In genomic region chr22:45602824-45603301, GRCh38 we compare ENCODE assay signal across 12 cellular contexts.
DNase-seq lines count a peak whose midpoint lies in the region; ATAC-seq, FAIRE-seq and TF ChIP-seq lines count a peak whose summit lies in the region.
"Had no signal": no experiment of that assay in that cellular context is flagged by ENCODE, and none has a peak within 500 bp of the region (broad histone marks: within the 10 kb centered on the region; RNA-seq: fewer than 3 reads in every experiment).

No MANE protein-coding gene starts in this region.

- H3K9me3 ChIP-seq in ovary (no peaks in the 10 kb centered on the region), ascending aorta (no peaks in the 10 kb centered on the region)
- H3K9me3 ChIP-seq: uterus had no signal

- peak overlapping the region; percentile 52 for H3K9ac ChIP-seq in mesendoderm (ENCODE audit: low read length)
- H3K9ac ChIP-seq: KMS-11 had no signal

- peak overlapping the region; percentile 67 for H3K56ac ChIP-seq in mesendoderm (ENCODE audit: low read length)

- no peak for TF ChIP-seq EP300 in ovary (IDR thresholded peaks at IDR 0.05)

- no peak overlapping the region for H3K4me3 Mint-ChIP-seq in activated CD8-positive, alpha-beta T cell treated with anti-CD3 and anti-CD28 coated beads for 36 hours

- no peak overlapping the region for H4K8ac ChIP-seq in mesendoderm (ENCODE audit: low read depth, low read length)

- CTCF ChIA-PET in activated CD8-positive, alpha-beta T cell treated with anti-CD3 and anti-CD28 coated beads for 36 hours (lab: Charles Lee) = no interaction called here

- no peak for TF ChIP-seq CTCF in activated CD8-positive, alpha-beta T cell treated with anti-CD3 and anti-CD28 coated beads for 36 hours (IDR thresholded peaks at IDR 0.05)
- TF ChIP-seq CTCF in ovary (IDR thresholded peaks at IDR 0.05) (no peak), ascending aorta (IDR thresholded peaks at IDR 0.05) (no peak)

- no peak overlapping the region for H2BK5ac ChIP-seq in mesendoderm (ENCODE audit: low read length)

- H3K27ac ChIP-seq in mesendoderm (ENCODE audit: low read depth, low read length) (no peak overlapping the region), ovary (no peak overlapping the region), ascending aorta (no peak overlapping the region)
- H3K27ac ChIP-seq: KMS-11, uterus had no signal

- no peaks in the 10 kb centered on the region for H3K79me1 ChIP-seq in mesendoderm (ENCODE audit: low read length)

- no peak overlapping the region for H2BK120ac ChIP-seq in mesendoderm (ENCODE audit: low read depth, low read length)

- WGBS in mesendoderm (ENCODE audit: extremely low coverage, insufficient coverage, low lambda C conversion rate) = no CpG with 5 or more reads among the region's 15 CpGs
- 79 to 90% (median 86%) methylated on average over 15 of the region's 15 CpGs for WGBS in ovary, 3 donors

- ATAC-seq in activated CD8-positive, alpha-beta T cell treated with anti-CD3 and anti-CD28 coated beads for 36 hours = no peak
- ATAC-seq in GM19452 (IDR thresholded peaks at IDR 0.05; ENCODE audit: unreplicated experiment) = no peak
- ATAC-seq: esophagus mucosa had no signal

- no peak overlapping the region for H3K23ac ChIP-seq in mesendoderm (ENCODE audit: low read length)

- no peaks in the 10 kb centered on the region for H3K79me2 ChIP-seq in mesendoderm (ENCODE audit: control insufficient read depth, insufficient read depth, low read length)

- H3K36me3 ChIP-seq in mesendoderm (ENCODE audit: control insufficient read depth, insufficient read depth, low read length) (no peaks in the 10 kb centered on the region), ovary (no peaks in the 10 kb centered on the region), ascending aorta (peaks cover 8 to 17% of the 10 kb centered on the region in 2 donors)
- H3K36me3 ChIP-seq: uterus had no signal

- no peaks in the 10 kb centered on the region for H3K4me1 Mint-ChIP-seq in activated CD8-positive, alpha-beta T cell treated with anti-CD3 and anti-CD28 coated beads for 36 hours (ENCODE audit: low read depth)

- H3K27ac Mint-ChIP-seq in activated CD8-positive, alpha-beta T cell treated with anti-CD3 and anti-CD28 coated beads for 36 hours = no peak overlapping the region

- no peak overlapping the region for H3K4ac ChIP-seq in mesendoderm (ENCODE audit: low read depth, low read length)

- no peak for FAIRE-seq in GM12892 (lab: Jason Lieb, UNC)

- no peaks in the 10 kb centered on the region for H3K36me3 Mint-ChIP-seq in activated CD8-positive, alpha-beta T cell treated with anti-CD3 and anti-CD28 coated beads for 36 hours (ENCODE audit: low read depth)

- H3K4me3 ChIP-seq in mesendoderm (ENCODE audit: low read length) (no peak overlapping the region), ovary (no peak overlapping the region), ascending aorta (no peak overlapping the region)
- H3K4me3 ChIP-seq: uterus had no signal

- H3K4me2 ChIP-seq in mesendoderm (ENCODE audit: low read length) = no peak overlapping the region
- H3K4me2 ChIP-seq: KMS-11 had no signal

- H3K4me1 ChIP-seq in mesendoderm (ENCODE audit: control insufficient read depth, low read depth, low read length) (peaks cover 4% of the 10 kb centered on the region), ovary (ENCODE audit: insufficient read depth) (no peaks in the 10 kb centered on the region), ascending aorta (no peaks in the 10 kb centered on the region)
- H3K4me1 ChIP-seq: uterus had no signal

- no peak overlapping the region for H2AK5ac ChIP-seq in mesendoderm (ENCODE audit: low read length)

- H3K18ac ChIP-seq in mesendoderm (ENCODE audit: low read length) = no peak overlapping the region

- POLR2A ChIA-PET in activated CD8-positive, alpha-beta T cell treated with anti-CD3 and anti-CD28 coated beads for 36 hours (lab: Charles Lee) = interaction anchor here (0.6 to 0.7 kb wide), 2 partner anchors 283 to 1302 kb away, joined by 3 read pairs; no protein-coding TSS in a partner anchor

- H3K27me3 Mint-ChIP-seq in activated CD8-positive, alpha-beta T cell treated with anti-CD3 and anti-CD28 coated beads for 36 hours = peaks cover 2% of the 10 kb centered on the region

- H3K9me3 Mint-ChIP-seq in activated CD8-positive, alpha-beta T cell treated with anti-CD3 and anti-CD28 coated beads for 36 hours = no peaks in the 10 kb centered on the region

- H2BK15ac ChIP-seq in mesendoderm (replicated peaks; ENCODE audit: low read depth) = no peak overlapping the region

- TF ChIP-seq POLR2A in ovary (IDR thresholded peaks at IDR 0.05) (no peak), GM12892 (IDR thresholded peaks at IDR 0.05; ENCODE audit: low read depth, low read length) (no peak)

- H4K5ac ChIP-seq in mesendoderm (ENCODE audit: low read length) = no peak overlapping the region

- DNase-seq in Daoy (ENCODE audit: low read depth) (peak; percentile 46), NCI-H1436 (lab: John Stamatoyannopoulos, UW) (peak; percentile 84), mesendoderm (peak; percentile 93), ovary (no peak), GM12892 (ENCODE audit: insufficient read length) (no peak), ascending aorta (ENCODE audit: low spot score in 2 of 2) (no peak)
- DNase-seq in activated CD8-positive, alpha-beta T cell treated with anti-CD3 and anti-CD28 coated beads for 36 hours = peak; percentile 24
- DNase-seq: activated CD8-positive, alpha-beta memory T cell treated with anti-CD3 and anti-CD28 coated beads, Interleukin-2, amount 50 U/mL, for 4 hours; uterus had no signal

- H3K27me3 ChIP-seq in mesendoderm (ENCODE audit: insufficient read depth, low read length, poor library complexity) (no peaks in the 10 kb centered on the region), ovary (no peaks in the 10 kb centered on the region), ascending aorta (no peaks in the 10 kb centered on the region)
- H3K27me3 ChIP-seq: uterus had no signal

- intact Hi-C loops in activated CD8-positive, alpha-beta T cell treated with anti-CD3 and anti-CD28 coated beads for 36 hours (cut with micrococcal nuclease) = no loop called here
- intact Hi-C loops in ovary (cut with DNase I) (no loop called here), ascending aorta (cut with DNase I) (no loop called here)

Comparison
In these comparisons a context has a peak if more than half of its experiments do, and no peak if none do; other contexts are left out.
1. DNase-seq: peak in Daoy (single experiment), NCI-H1436 (single experiment), activated CD8-positive, alpha-beta T cell treated with anti-CD3 and anti-CD28 coated beads for 36 hours (single experiment) and mesendoderm (single experiment); none in ovary (0 of 5), GM12892 (single experiment) and ascending aorta (0 of 2).